20 cellular contexts compared by ENCODE assay signal in the genomic region with DNA sequence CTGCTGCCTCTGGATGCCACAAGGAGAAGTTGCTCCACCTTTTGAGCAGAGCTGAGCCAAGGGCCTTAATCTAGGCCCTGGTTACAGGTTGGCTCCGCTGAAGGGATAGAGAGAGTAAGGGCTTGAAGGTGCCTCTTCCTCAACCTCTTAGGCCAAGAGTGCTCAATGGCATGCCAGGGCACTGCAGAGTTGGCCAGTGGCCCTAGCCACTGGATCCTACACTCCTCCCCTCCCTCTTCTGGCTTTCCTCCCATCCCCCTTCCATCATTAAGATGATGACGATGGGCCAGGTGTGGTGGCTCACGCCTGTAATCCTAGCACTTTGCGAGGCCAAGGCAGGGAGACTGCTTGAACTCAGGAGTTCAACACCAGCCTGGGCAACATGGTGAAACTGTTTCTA. TPM values are rescaled to one million over a fixed set of nuclear protein-coding genes. Genes with fewer than 3 reads are reported as not detected.
DNase-seq lines count a peak whose midpoint lies in the region; ATAC-seq, FAIRE-seq and TF ChIP-seq lines count a peak whose summit lies in the region.
"Had no signal": no experiment of that assay in that cellular context is flagged by ENCODE, and none has a peak within 500 bp of the region (broad histone marks: within the 10 kb centered on the region; RNA-seq: fewer than 3 reads in every experiment).

No MANE protein-coding gene starts in this region.

- intact Hi-C loops in left ventricle myocardium superior (cut with micrococcal nuclease) (no loop called here), cardiac septum (cut with DNase I) (no loop called here), pancreas (cut with DNase I) (no loop called here)

- FAIRE-seq in pancreas (lab: Jason Lieb, UNC) = no peak

- TF ChIP-seq CTCF in pancreas (IDR thresholded peaks at IDR 0.05) = no peak

- no peaks in the 10 kb centered on the region for H3K36me3 ChIP-seq in pancreas
- H3K36me3 ChIP-seq: HAP-1 had no signal

- peak; percentile 38 for ATAC-seq in left ventricle myocardium superior
- ATAC-seq in pancreas = peak in 3 of 4 donors; percentile 5 to 47 (median 30)
- no peak for ATAC-seq in HG03095 (IDR thresholded peaks at IDR 0.05; ENCODE audit: unreplicated experiment)
- no peak for ATAC-seq in HG03460 (IDR thresholded peaks at IDR 0.05; ENCODE audit: unreplicated experiment)
- ATAC-seq in HG03565 (IDR thresholded peaks at IDR 0.05; ENCODE audit: unreplicated experiment) = no peak

- no peak overlapping the region for H3K27ac ChIP-seq in pancreas
- H3K27ac ChIP-seq: 22Rv1, GM23248 had no signal

- H3K9me3 ChIP-seq in pancreas = no peaks in the 10 kb centered on the region
- H3K9me3 ChIP-seq: HAP-1 had no signal

- H3K4me3 ChIP-seq in pancreas = no peak overlapping the region
- H3K4me3 ChIP-seq: GM23248, HAP-1 had no signal

- 67 to 76% methylated on average over 4 of the region's 4 CpGs for WGBS in pancreas, 2 donors

- peak; percentile 8 for DNase-seq in NCI-H510A treated with DMSO at 0.1 percent for 48 hours (lab: John Stamatoyannopoulos, UW)
- no peak for DNase-seq in NCI-H510A (lab: John Stamatoyannopoulos, UW)
- DNase-seq in left ventricle myocardium superior = peak; percentile 54
- DNase-seq in cardiac septum (ENCODE audit: low spot score) = no peak
- DNase-seq in pancreas = no peak
- DNase-seq: AML-193, GDM1, GM23248, Kasumi-1, MM.1S, NCI-H1092, NCI-H1436 treated with DMSO at 0.1 percent for 48 hours, NCI-H2081, NCI-H774, SIG-M5 had no signal

- peaks cover 0 to 4% (median 0%) of the 10 kb centered on the region in 3 donors for H3K4me1 ChIP-seq in pancreas
- H3K4me1 ChIP-seq: HAP-1 had no signal

- H3K27me3 ChIP-seq in pancreas = no peaks in the 10 kb centered on the region

RNA-seq across cellular contexts. Expression of a gene that starts 50.5 kb away (rescaled TPM):
- 346 TPM for total RNA-seq in left ventricle myocardium superior
- 317 TPM for total RNA-seq in cardiac septum
- total RNA-seq in pancreas = 10 to 100 TPM; 21.3 to 47.0 (median 28.9) TPM
- polyA plus RNA-seq in pancreas = 10 to 100 TPM; 48.2 to 85.3 TPM

Comparison
In these comparisons a context has a peak if more than half of its experiments do, and no peak if none do; other contexts are left out.
1. DNase-seq: peak in NCI-H510A treated with DMSO at 0.1 percent for 48 hours (single experiment) and left ventricle myocardium superior (single experiment); none in NCI-H510A (single experiment), cardiac septum (single experiment) and pancreas (0 of 6).
2. ATAC-seq: peak in left ventricle myocardium superior (single experiment) and pancreas (3 of 4); none in HG03095 (single experiment), HG03460 (single experiment) and HG03565 (single experiment).